In genomic region chr10:128125944-128126764, GRCh38 we compare ENCODE assay signal across 1 cellular context.
TF ChIP-seq lines count a peak whose summit lies in the region.

MKI67 (minus strand) TSS chr10:128126423; CDS start chr10:128125667, 756 bp downstream.

TF ChIP-seq in HepG2, 621 proteins besides CTCF, POLR2A, EP300 and RAD21 (continued from another document and continues in another):
- TF ChIP-seq ZBTB10 (CRISPR knock-in tag; IDR thresholded peaks at IDR 0.05; ENCODE audit: borderline replicate concordance) (no peak), ZNF275 (CRISPR knock-in tag; IDR thresholded peaks at IDR 0.05; ENCODE audit: borderline replicate concordance) (no peak), MIER2 (CRISPR knock-in tag; IDR thresholded peaks at IDR 0.05) (no peak), RBM39 (IDR thresholded peaks at IDR 0.05; ENCODE audit: low read depth, low read length, poor library complexity, severe bottlenecking) (no peak), TAF1 (CRISPR knock-in tag; IDR thresholded peaks at IDR 0.05) (peak; percentile 28; the same call in 1 of the 2 replicates), ZNF160 (CRISPR knock-in tag; IDR thresholded peaks at IDR 0.05) (no peak; the same call in 1 of the 2 replicates), NFYC (CRISPR knock-in tag; IDR thresholded peaks at IDR 0.05) (peak; percentile 85), ZFAT (CRISPR knock-in tag; conservative IDR thresholded peaks at IDR 0.05) (no peak), ZNF782 (CRISPR knock-in tag; IDR thresholded peaks at IDR 0.05; ENCODE audit: borderline replicate concordance) (no peak), RORA (CRISPR knock-in tag; IDR thresholded peaks at IDR 0.05) (no peak), TFDP1 (CRISPR knock-in tag; IDR thresholded peaks at IDR 0.05; ENCODE audit: borderline replicate concordance) (peak; percentile 98), PAWR (CRISPR knock-in tag; IDR thresholded peaks at IDR 0.05; ENCODE audit: borderline replicate concordance) (no peak), MXI1 (IDR thresholded peaks at IDR 0.05; ENCODE audit: borderline replicate concordance, low read depth, low read length) (peak; percentile 85; the same call in 2 of the 3 replicates), SATB2 (CRISPR knock-in tag; IDR thresholded peaks at IDR 0.05) (no peak), ZHX1 (CRISPR knock-in tag; IDR thresholded peaks at IDR 0.05; ENCODE audit: low read depth) (peak; percentile 65; the same call in 1 of the 2 replicates), ZNF563 (CRISPR knock-in tag; IDR thresholded peaks at IDR 0.05) (peak; percentile 36; the same call in 1 of the 2 replicates), PATZ1 (CRISPR knock-in tag; IDR thresholded peaks at IDR 0.05) (0 out of 2 replicates have a peak, but pooled peaks have one; percentile 7), ZHX2 (IDR thresholded peaks at IDR 0.05; ENCODE audit: low read depth) (no peak), ZHX2 (CRISPR knock-in tag; IDR thresholded peaks at IDR 0.05; ENCODE audit: borderline replicate concordance) (no peak), TFDP2 (CRISPR knock-in tag; IDR thresholded peaks at IDR 0.05) (peak; percentile 99), ZFP90 (CRISPR knock-in tag; IDR thresholded peaks at IDR 0.05; ENCODE audit: borderline replicate concordance) (no peak), ZNF615 (CRISPR knock-in tag; IDR thresholded peaks at IDR 0.05; ENCODE audit: borderline replicate concordance) (no peak), RBM22 (optimal IDR thresholded peaks at IDR 0.05; ENCODE audit: low read length) (no peak), REL (CRISPR knock-in tag; conservative IDR thresholded peaks at IDR 0.05) (peak; percentile 91; the same call in 1 of the 2 replicates), ZNF205 (CRISPR knock-in tag; IDR thresholded peaks at IDR 0.05) (no peak), MXD1 (CRISPR knock-in tag; IDR thresholded peaks at IDR 0.05) (peak; percentile 14; the same call in 1 of the 2 replicates), ZFP41 (CRISPR knock-in tag; IDR thresholded peaks at IDR 0.05; ENCODE audit: borderline replicate concordance) (no peak), ZNF878 (CRISPR knock-in tag; IDR thresholded peaks at IDR 0.05) (0 out of 2 replicates have a peak, but pooled peaks have one; percentile 60), RXRB (CRISPR knock-in tag; IDR thresholded peaks at IDR 0.05; ENCODE audit: borderline replicate concordance) (no peak), NBN (conservative IDR thresholded peaks at IDR 0.05) (no peak), TFAP4 (IDR thresholded peaks at IDR 0.05; ENCODE audit: borderline replicate concordance, low read depth) (no peak), ZNF710 (CRISPR knock-in tag; IDR thresholded peaks at IDR 0.05; ENCODE audit: borderline replicate concordance) (no peak), ARID2 (CRISPR knock-in tag; IDR thresholded peaks at IDR 0.05; ENCODE audit: borderline replicate concordance) (0 out of 2 replicates have a peak, but pooled peaks have one; percentile 6), ATF4 (CRISPR knock-in tag; IDR thresholded peaks at IDR 0.05) (0 out of 4 replicates have a peak, but pooled peaks of 1 of the 2 experiments have one; percentile 45), POLR2AphosphoS5 (IDR thresholded peaks at IDR 0.05; ENCODE audit: low read depth, low read length) (no peak), ZNF768 (CRISPR knock-in tag; IDR thresholded peaks at IDR 0.05) (peak; percentile 22; the same call in 1 of the 2 replicates)
